ENCODE assay signal across 8 cellular contexts in the genomic region with DNA sequence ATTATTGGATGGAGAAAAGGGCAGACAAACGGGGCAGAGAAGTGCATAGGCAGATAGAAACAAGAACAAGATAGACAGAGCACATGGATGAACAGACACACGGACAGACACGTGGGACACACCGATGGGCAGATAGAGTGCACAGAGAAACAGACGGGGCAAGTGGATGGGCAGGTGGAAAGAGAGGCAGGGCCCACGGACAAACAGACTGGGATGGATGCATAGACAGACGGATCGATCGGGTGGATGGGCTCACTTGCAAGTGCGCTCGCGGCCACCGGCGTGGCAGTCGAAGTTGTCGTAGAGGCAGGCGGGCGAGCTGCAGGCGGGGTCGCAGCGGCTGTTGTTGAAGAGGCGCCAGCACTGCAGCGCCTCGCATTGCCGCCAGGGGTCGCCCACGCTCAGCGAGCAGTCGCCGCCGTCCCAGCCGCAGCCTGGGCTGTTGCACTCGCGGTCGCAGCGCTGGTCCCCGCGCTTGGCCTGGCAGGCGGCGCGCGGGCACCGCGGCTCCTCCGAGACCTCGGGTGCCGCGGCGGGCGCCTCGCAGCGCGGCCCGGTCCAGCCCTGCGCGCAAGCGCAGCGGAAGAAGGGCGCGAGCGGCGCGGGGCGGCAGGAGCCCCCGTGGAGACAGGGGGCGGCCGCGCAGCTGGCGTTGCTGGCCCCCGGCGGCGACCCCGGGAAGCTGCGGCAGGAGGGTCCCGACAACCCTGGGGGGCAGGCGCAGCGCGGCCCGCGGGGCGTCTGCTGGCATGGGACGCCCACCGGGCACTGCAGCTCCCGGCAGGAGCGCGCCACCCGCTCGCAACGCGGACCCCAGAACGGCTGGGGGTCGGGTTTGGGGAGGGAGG. TPM values are rescaled to one million over a fixed set of nuclear protein-coding genes. Genes with fewer than 3 reads are reported as not detected.
A peak's percentile ranks its signal among the peaks of the same experiment; 100 is the strongest.
DNase-seq lines count a peak whose midpoint lies in the region; ATAC-seq and TF ChIP-seq lines count a peak whose summit lies in the region.

No MANE protein-coding gene starts in this region.

- DNase-seq in DND-41 = no peak
- DNase-seq in NCI-H82 treated with DMSO at 0.1 percent for 48 hours (lab: John Stamatoyannopoulos, UW; ENCODE audit: unreplicated experiment) = peak; percentile 54
- DNase-seq in activated CD8-positive, alpha-beta memory T cell treated with anti-CD3 and anti-CD28 coated beads for 24 hours = peak; percentile 92
- peak; percentile 61 to 65 (median 63) for DNase-seq in effector memory CD4-positive, alpha-beta T cell
- peak; percentile 85 for DNase-seq in mesendoderm
- peak; percentile 72 to 78 for DNase-seq in stimulated activated CD8-positive, alpha-beta memory T cell treated with anti-CD3 and anti-CD28 coated beads, Interleukin-15, amount 100 ng/mL, for 48 hours (ENCODE audit: low read depth in 2 of 2)
- no peak for DNase-seq in AML-193 (lab: John Stamatoyannopoulos, UW)

- no peak overlapping the region for H4K5ac ChIP-seq in mesendoderm (ENCODE audit: low read length)

- H2BK15ac ChIP-seq in mesendoderm (replicated peaks; ENCODE audit: low read depth) = no peak overlapping the region

- peak; percentile 61 for TF ChIP-seq CTCF in DND-41 (IDR thresholded peaks at IDR 0.05; ENCODE audit: borderline replicate concordance, extremely low read depth, low read length, poor library complexity, severe bottlenecking)

- H4K20me1 ChIP-seq in DND-41 (ENCODE audit: insufficient read depth, low read length) = peaks cover 33% of the 10 kb centered on the region

- H3K9me3 ChIP-seq in DND-41 (ENCODE audit: insufficient read depth, low read length, severe bottlenecking) = no peaks in the 10 kb centered on the region
- H3K9me3 ChIP-seq in effector memory CD4-positive, alpha-beta T cell (ENCODE audit: control insufficient read depth, low read length) = no peaks in the 10 kb centered on the region

- H3K9ac ChIP-seq in DND-41 (ENCODE audit: low read depth, low read length) (no peak overlapping the region), mesendoderm (ENCODE audit: low read length) (peak overlapping the region; percentile 36)

- ATAC-seq in DND-41 (ENCODE audit: insufficient read depth, low read depth) (peak; percentile 41; the same call in 1 of the 3 replicates), HG03439 (IDR thresholded peaks at IDR 0.05; ENCODE audit: unreplicated experiment) (peak; percentile 58)

- peaks cover 2% of the 10 kb centered on the region for H3K79me1 ChIP-seq in mesendoderm (ENCODE audit: low read length)

- H3K27me3 ChIP-seq in DND-41 (ENCODE audit: insufficient read depth, low read length, poor library complexity) = no peaks in the 10 kb centered on the region
- H3K27me3 ChIP-seq in effector memory CD4-positive, alpha-beta T cell (replicated peaks; ENCODE audit: control insufficient read depth, insufficient read depth, low read length, poor library complexity, severe bottlenecking) = no peaks in the 10 kb centered on the region
- H3K27me3 ChIP-seq in mesendoderm (ENCODE audit: insufficient read depth, low read length, poor library complexity) = no peaks in the 10 kb centered on the region

- H3K23ac ChIP-seq in mesendoderm (ENCODE audit: low read length) = no peak overlapping the region

- H2AK5ac ChIP-seq in mesendoderm (ENCODE audit: low read length) = no peak overlapping the region

- H3K36me3 ChIP-seq in DND-41 (ENCODE audit: insufficient read depth, low read length) (peaks cover 83% of the 10 kb centered on the region), mesendoderm (ENCODE audit: control insufficient read depth, insufficient read depth, low read length) (peaks cover 6% of the 10 kb centered on the region)
- no peaks in the 10 kb centered on the region for H3K36me3 ChIP-seq in effector memory CD4-positive, alpha-beta T cell (ENCODE audit: control insufficient read depth, insufficient read depth, low read length)

- no peaks in the 10 kb centered on the region for H3K4me1 ChIP-seq in DND-41 (ENCODE audit: insufficient read depth, low read length)
- H3K4me1 ChIP-seq in effector memory CD4-positive, alpha-beta T cell (ENCODE audit: control insufficient read depth, insufficient read depth, low read length, poor library complexity, severe bottlenecking) = no peaks in the 10 kb centered on the region
- no peaks in the 10 kb centered on the region for H3K4me1 ChIP-seq in mesendoderm (ENCODE audit: control insufficient read depth, low read depth, low read length)

- no peak overlapping the region for H4K8ac ChIP-seq in mesendoderm (ENCODE audit: low read depth, low read length)

- H3K4me2 ChIP-seq in DND-41 (ENCODE audit: insufficient read depth, low read length) = no peak overlapping the region
- H3K4me2 ChIP-seq in mesendoderm (ENCODE audit: low read length) = peak overlapping the region; percentile 39

- H3K4me3 ChIP-seq in DND-41 (ENCODE audit: low read depth in 1 of 2, low read length in 2 of 2) = no peak overlapping the region
- no peak overlapping the region for H3K4me3 ChIP-seq in effector memory CD4-positive, alpha-beta T cell (ENCODE audit: insufficient read depth, low read depth, low read length, poor library complexity, severe bottlenecking)
- H3K4me3 ChIP-seq in mesendoderm (ENCODE audit: low read length) = no peak overlapping the region

- no peak overlapping the region for H3K27ac ChIP-seq in DND-41 (ENCODE audit: low read length)
- H3K27ac ChIP-seq in effector memory CD4-positive, alpha-beta T cell (ENCODE audit: insufficient read depth, low read length, poor library complexity, severe bottlenecking) = no peak overlapping the region
- H3K27ac ChIP-seq in mesendoderm (ENCODE audit: low read depth, low read length) = no peak overlapping the region

- no peak overlapping the region for H2BK120ac ChIP-seq in mesendoderm (ENCODE audit: low read depth, low read length)

- H3K79me2 ChIP-seq in DND-41 (ENCODE audit: insufficient read depth, low read length) = peaks cover 7% of the 10 kb centered on the region; the same call in 1 of the 2 replicates
- no peaks in the 10 kb centered on the region for H3K79me2 ChIP-seq in mesendoderm (ENCODE audit: control insufficient read depth, insufficient read depth, low read length)

- peak overlapping the region; percentile 44 for H3K56ac ChIP-seq in mesendoderm (ENCODE audit: low read length)

- no peak overlapping the region for H2BK5ac ChIP-seq in mesendoderm (ENCODE audit: low read length)

- H3K4ac ChIP-seq in mesendoderm (ENCODE audit: low read depth, low read length) = no peak overlapping the region

- no CpG with 5 or more reads among the region's 92 CpGs for WGBS in mesendoderm (ENCODE audit: extremely low coverage, insufficient coverage, low lambda C conversion rate)

- H2AFZ ChIP-seq in DND-41 (ENCODE audit: low read depth, low read length) = no peak overlapping the region

- H3K18ac ChIP-seq in mesendoderm (ENCODE audit: low read length) = no peak overlapping the region

RNA-seq across cellular contexts. Expression of gene NOTCH3, which starts 23.3 kb away (rescaled TPM):
- polyA plus RNA-seq in mesendoderm (2013, experiment 1 of 2) = 22.0 TPM
- 22.6 TPM for polyA plus RNA-seq in mesendoderm (2013, experiment 2 of 2)

RNA-seq across cellular contexts. Expression of gene EPHX3, which starts 54.8 kb away (rescaled TPM):
- 20.0 TPM for polyA plus RNA-seq in mesendoderm (2013, experiment 1 of 2)
- 20.1 TPM for polyA plus RNA-seq in mesendoderm (2013, experiment 2 of 2)

Comparison
In these comparisons a context has a peak if more than half of its experiments do, and no peak if none do; other contexts are left out.
1. DNase-seq: peak in NCI-H82 treated with DMSO at 0.1 percent for 48 hours (single experiment), activated CD8-positive, alpha-beta memory T cell treated with anti-CD3 and anti-CD28 coated beads for 24 hours (single experiment), effector memory CD4-positive, alpha-beta T cell (3 of 3), mesendoderm (single experiment) and stimulated activated CD8-positive, alpha-beta memory T cell treated with anti-CD3 and anti-CD28 coated beads, Interleukin-15, amount 100 ng/mL, for 48 hours (2 of 2); none in DND-41 (single experiment) and AML-193 (0 of 2).